In the genomic region with DNA sequence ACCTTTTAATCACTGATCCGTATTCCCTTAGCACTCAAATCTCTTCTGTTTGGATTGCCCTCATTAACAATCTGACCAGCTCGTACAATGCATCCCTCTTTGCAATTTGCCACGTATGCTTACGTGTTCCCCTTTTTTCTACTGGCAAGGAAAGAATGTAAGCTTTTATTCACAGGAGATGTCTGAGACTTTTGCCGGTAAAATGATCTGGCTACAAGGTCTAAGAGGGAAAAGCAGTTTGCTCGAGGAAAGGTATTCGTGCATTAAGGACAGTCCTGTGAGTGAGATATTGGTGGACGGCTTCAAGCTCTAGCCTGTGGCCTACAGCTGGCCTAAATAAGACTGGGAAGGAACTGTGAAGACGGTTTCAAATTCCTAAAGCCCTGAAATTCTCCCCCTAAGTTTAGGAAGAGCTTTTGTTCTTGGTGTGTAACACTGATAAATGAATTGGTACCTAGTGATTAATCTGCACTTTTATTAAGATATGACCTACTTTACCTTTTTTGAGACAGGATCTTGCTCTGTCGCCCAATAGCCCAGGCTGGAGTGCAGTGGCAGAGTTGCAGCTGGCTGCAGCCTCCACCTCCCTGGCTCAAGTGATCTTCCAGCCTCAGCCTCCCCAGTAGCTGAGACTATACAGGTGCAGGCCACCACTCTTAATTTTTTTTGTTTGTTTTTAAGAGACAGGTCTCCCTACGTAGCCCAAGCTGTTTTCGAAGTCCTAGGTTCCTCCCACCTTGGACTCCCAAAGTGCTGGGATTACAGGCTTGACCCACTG, we compare ENCODE assay signal across 1 cellular context.
TF ChIP-seq lines count a peak whose summit lies in the region.

No MANE protein-coding gene starts in this region.

TF ChIP-seq in K562, 482 proteins besides CTCF, POLR2A, EP300 and RAD21 (continues in another document):
- TF ChIP-seq HLTF (IDR thresholded peaks at IDR 0.05) = no peak
- peak; percentile 82; the same call in 1 of the 2 replicates for TF ChIP-seq DNMT1 (IDR thresholded peaks at IDR 0.05)
- TF ChIP-seq ARNT (IDR thresholded peaks at IDR 0.05) = peak in 1 of 2 experiments; percentile 27; a peak in 1 of 4 replicates
- TF ChIP-seq, protein P1, sequence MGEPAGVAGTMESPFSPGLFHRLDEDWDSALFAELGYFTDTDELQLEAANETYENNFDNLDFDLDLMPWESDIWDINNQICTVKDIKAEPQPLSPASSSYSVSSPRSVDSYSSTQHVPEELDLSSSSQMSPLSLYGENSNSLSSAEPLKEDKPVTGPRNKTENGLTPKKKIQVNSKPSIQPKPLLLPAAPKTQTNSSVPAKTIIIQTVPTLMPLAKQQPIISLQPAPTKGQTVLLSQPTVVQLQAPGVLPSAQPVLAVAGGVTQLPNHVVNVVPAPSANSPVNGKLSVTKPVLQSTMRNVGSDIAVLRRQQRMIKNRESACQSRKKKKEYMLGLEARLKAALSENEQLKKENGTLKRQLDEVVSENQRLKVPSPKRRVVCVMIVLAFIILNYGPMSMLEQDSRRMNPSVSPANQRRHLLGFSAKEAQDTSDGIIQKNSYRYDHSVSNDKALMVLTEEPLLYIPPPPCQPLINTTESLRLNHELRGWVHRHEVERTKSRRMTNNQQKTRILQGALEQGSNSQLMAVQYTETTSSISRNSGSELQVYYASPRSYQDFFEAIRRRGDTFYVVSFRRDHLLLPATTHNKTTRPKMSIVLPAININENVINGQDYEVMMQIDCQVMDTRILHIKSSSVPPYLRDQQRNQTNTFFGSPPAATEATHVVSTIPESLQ (CRISPR knock-in tag; IDR thresholded peaks at IDR 0.05) = peak; percentile 92; the same call in 1 of the 2 replicates
- TF ChIP-seq RBM39 (optimal IDR thresholded peaks at IDR 0.05; ENCODE audit: low read depth, low read length) = no peak
- no peak for TF ChIP-seq ZC3H11A (IDR thresholded peaks at IDR 0.05; ENCODE audit: low read depth, low read length)
- 0 out of 4 replicates have a peak, but pooled peaks of 1 of the 2 experiments have one; percentile 5 for TF ChIP-seq TRIM24 (IDR thresholded peaks at IDR 0.05)
- 0 out of 2 replicates have a peak, but pooled peaks have one; percentile 4 for TF ChIP-seq OTX1 (CRISPR knock-in tag; IDR thresholded peaks at IDR 0.05)
- TF ChIP-seq, protein P2, sequence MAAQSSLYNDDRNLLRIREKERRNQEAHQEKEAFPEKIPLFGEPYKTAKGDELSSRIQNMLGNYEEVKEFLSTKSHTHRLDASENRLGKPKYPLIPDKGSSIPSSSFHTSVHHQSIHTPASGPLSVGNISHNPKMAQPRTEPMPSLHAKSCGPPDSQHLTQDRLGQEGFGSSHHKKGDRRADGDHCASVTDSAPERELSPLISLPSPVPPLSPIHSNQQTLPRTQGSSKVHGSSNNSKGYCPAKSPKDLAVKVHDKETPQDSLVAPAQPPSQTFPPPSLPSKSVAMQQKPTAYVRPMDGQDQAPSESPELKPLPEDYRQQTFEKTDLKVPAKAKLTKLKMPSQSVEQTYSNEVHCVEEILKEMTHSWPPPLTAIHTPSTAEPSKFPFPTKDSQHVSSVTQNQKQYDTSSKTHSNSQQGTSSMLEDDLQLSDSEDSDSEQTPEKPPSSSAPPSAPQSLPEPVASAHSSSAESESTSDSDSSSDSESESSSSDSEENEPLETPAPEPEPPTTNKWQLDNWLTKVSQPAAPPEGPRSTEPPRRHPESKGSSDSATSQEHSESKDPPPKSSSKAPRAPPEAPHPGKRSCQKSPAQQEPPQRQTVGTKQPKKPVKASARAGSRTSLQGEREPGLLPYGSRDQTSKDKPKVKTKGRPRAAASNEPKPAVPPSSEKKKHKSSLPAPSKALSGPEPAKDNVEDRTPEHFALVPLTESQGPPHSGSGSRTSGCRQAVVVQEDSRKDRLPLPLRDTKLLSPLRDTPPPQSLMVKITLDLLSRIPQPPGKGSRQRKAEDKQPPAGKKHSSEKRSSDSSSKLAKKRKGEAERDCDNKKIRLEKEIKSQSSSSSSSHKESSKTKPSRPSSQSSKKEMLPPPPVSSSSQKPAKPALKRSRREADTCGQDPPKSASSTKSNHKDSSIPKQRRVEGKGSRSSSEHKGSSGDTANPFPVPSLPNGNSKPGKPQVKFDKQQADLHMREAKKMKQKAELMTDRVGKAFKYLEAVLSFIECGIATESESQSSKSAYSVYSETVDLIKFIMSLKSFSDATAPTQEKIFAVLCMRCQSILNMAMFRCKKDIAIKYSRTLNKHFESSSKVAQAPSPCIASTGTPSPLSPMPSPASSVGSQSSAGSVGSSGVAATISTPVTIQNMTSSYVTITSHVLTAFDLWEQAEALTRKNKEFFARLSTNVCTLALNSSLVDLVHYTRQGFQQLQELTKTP (IDR thresholded peaks at IDR 0.05; ENCODE audit: low read depth in 1 of 2, partially characterized antibody in 2 of 2) = peak; percentile 19 to 20
- peak; percentile 87 for TF ChIP-seq NR1H2 (CRISPR knock-in tag; IDR thresholded peaks at IDR 0.05)
- TF ChIP-seq, protein P3, sequence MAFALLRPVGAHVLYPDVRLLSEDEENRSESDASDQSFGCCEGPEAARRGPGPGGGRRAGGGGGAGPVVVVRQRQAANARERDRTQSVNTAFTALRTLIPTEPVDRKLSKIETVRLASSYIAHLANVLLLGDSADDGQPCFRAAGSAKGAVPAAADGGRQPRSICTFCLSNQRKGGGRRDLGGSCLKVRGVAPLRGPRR (CRISPR knock-in tag; IDR thresholded peaks at IDR 0.05) = no peak
- TF ChIP-seq, protein P4, sequence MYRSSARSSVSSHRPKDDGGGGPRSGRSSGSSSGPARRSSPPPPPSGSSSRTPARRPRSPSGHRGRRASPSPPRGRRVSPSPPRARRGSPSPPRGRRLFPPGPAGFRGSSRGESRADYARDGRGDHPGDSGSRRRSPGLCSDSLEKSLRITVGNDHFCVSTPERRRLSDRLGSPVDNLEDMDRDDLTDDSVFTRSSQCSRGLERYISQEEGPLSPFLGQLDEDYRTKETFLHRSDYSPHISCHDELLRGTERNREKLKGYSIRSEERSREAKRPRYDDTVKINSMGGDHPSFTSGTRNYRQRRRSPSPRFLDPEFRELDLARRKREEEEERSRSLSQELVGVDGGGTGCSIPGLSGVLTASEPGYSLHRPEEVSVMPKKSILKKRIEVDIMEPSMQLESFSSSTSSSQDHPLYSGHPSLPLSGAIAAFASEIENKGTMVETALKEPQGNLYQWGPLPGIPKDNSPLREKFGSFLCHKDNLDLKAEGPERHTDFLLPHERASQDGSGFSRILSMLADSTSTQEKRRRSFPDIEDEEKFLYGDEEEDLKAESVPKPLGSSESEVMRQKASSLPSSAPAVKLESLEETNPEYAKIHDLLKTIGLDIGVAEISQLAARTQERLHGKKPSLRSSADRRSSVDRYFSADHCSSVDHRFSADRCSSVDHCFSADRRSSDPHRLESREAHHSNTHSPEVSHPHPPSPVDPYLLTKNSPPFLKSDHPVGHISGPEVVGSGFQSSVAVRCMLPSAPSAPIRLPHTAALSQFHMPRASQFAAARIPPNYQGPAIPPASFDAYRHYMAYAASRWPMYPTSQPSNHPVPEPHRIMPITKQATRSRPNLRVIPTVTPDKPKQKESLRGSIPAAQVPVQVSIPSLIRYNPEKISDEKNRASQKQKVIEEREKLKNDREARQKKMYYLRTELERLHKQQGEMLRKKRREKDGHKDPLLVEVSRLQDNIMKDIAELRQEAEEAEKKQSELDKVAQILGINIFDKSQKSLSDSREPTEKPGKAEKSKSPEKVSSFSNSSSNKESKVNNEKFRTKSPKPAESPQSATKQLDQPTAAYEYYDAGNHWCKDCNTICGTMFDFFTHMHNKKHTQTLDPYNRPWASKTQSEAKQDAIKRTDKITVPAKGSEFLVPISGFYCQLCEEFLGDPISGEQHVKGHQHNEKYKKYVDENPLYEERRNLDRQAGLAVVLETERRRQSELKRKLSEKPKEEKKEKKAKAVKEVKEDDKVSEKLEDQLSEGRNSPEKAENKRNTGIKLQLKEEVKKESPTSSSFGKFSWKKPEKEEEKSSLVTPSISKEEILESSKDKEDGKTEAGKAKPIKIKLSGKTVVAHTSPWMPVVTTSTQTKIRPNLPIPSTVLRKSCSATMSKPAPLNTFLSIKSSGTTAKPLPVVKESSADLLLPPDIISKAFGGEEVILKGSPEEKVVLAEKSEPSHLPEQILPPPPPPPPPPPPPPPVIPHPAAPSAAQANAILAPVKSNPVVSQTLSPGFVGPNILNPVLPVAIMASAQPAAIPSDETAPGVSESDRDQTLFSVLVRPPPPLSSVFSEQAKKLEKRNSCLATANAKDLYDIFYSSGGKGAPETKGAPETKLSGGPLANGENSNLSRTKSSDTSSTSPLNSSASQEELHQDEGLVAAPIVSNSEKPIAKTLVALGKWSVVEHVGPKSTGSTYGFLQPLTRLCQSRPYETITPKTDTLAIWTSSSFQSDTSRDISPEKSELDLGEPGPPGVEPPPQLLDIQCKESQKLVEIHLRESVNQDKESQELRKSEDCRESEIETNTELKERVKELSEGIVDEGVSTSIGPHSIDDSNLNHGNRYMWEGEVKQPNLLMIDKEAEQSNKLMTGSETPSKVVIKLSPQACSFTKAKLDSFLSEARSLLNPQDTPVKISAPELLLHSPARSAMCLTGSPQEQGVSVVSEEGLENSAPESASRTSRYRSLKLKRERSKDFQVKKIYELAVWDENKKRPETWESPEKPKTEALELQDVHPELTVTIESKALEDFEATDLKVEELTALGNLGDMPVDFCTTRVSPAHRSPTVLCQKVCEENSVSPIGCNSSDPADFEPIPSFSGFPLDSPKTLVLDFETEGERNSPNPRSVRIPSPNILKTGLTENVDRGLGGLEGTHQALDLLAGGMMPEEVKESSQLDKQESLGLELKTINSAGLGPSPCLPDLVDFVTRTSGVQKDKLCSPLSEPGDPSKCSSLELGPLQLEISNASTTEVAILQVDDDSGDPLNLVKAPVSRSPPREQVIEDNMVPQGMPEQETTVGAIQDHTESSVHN (IDR thresholded peaks at IDR 0.05; ENCODE audit: borderline replicate concordance in 1 of 2, low read depth in 1 of 2) = peak in 1 of 2 experiments; percentile 58; a peak in 1 of 4 replicates
- no peak for TF ChIP-seq MCM3 (IDR thresholded peaks at IDR 0.05)
- TF ChIP-seq, protein P5, sequence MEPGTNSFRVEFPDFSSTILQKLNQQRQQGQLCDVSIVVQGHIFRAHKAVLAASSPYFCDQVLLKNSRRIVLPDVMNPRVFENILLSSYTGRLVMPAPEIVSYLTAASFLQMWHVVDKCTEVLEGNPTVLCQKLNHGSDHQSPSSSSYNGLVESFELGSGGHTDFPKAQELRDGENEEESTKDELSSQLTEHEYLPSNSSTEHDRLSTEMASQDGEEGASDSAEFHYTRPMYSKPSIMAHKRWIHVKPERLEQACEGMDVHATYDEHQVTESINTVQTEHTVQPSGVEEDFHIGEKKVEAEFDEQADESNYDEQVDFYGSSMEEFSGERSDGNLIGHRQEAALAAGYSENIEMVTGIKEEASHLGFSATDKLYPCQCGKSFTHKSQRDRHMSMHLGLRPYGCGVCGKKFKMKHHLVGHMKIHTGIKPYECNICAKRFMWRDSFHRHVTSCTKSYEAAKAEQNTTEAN (CRISPR knock-in tag; IDR thresholded peaks at IDR 0.05) = no peak
- no peak for TF ChIP-seq CBX1 (IDR thresholded peaks at IDR 0.05; ENCODE audit: low read depth)
- TF ChIP-seq HDAC2 (IDR thresholded peaks at IDR 0.05) = 0 out of 2 replicates have a peak, but pooled peaks have one; percentile 13
- 0 out of 2 replicates have a peak, but pooled peaks have one; percentile 2 for TF ChIP-seq ZNF589 (CRISPR knock-in tag; IDR thresholded peaks at IDR 0.05; ENCODE audit: low read depth)
- no peak for TF ChIP-seq PHB (CRISPR knock-in tag; IDR thresholded peaks at IDR 0.05)
- TF ChIP-seq, protein P6, sequence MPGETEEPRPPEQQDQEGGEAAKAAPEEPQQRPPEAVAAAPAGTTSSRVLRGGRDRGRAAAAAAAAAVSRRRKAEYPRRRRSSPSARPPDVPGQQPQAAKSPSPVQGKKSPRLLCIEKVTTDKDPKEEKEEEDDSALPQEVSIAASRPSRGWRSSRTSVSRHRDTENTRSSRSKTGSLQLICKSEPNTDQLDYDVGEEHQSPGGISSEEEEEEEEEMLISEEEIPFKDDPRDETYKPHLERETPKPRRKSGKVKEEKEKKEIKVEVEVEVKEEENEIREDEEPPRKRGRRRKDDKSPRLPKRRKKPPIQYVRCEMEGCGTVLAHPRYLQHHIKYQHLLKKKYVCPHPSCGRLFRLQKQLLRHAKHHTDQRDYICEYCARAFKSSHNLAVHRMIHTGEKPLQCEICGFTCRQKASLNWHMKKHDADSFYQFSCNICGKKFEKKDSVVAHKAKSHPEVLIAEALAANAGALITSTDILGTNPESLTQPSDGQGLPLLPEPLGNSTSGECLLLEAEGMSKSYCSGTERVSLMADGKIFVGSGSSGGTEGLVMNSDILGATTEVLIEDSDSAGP (CRISPR knock-in tag; IDR thresholded peaks at IDR 0.05) = no peak
- TF ChIP-seq, protein P7, sequence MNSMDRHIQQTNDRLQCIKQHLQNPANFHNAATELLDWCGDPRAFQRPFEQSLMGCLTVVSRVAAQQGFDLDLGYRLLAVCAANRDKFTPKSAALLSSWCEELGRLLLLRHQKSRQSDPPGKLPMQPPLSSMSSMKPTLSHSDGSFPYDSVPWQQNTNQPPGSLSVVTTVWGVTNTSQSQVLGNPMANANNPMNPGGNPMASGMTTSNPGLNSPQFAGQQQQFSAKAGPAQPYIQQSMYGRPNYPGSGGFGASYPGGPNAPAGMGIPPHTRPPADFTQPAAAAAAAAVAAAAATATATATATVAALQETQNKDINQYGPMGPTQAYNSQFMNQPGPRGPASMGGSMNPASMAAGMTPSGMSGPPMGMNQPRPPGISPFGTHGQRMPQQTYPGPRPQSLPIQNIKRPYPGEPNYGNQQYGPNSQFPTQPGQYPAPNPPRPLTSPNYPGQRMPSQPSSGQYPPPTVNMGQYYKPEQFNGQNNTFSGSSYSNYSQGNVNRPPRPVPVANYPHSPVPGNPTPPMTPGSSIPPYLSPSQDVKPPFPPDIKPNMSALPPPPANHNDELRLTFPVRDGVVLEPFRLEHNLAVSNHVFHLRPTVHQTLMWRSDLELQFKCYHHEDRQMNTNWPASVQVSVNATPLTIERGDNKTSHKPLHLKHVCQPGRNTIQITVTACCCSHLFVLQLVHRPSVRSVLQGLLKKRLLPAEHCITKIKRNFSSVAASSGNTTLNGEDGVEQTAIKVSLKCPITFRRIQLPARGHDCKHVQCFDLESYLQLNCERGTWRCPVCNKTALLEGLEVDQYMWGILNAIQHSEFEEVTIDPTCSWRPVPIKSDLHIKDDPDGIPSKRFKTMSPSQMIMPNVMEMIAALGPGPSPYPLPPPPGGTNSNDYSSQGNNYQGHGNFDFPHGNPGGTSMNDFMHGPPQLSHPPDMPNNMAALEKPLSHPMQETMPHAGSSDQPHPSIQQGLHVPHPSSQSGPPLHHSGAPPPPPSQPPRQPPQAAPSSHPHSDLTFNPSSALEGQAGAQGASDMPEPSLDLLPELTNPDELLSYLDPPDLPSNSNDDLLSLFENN (IDR thresholded peaks at IDR 0.05; ENCODE audit: low read depth in 2 of 2, low read length in 2 of 2) = no peak
- TF ChIP-seq ZC3H4 (CRISPR knock-in tag; IDR thresholded peaks at IDR 0.05; ENCODE audit: borderline replicate concordance) = peak; percentile 50; the same call in 1 of the 2 replicates
- TF ChIP-seq, protein P8, sequence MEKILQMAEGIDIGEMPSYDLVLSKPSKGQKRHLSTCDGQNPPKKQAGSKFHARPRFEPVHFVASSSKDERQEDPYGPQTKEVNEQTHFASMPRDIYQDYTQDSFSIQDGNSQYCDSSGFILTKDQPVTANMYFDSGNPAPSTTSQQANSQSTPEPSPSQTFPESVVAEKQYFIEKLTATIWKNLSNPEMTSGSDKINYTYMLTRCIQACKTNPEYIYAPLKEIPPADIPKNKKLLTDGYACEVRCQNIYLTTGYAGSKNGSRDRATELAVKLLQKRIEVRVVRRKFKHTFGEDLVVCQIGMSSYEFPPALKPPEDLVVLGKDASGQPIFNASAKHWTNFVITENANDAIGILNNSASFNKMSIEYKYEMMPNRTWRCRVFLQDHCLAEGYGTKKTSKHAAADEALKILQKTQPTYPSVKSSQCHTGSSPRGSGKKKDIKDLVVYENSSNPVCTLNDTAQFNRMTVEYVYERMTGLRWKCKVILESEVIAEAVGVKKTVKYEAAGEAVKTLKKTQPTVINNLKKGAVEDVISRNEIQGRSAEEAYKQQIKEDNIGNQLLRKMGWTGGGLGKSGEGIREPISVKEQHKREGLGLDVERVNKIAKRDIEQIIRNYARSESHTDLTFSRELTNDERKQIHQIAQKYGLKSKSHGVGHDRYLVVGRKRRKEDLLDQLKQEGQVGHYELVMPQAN (IDR thresholded peaks at IDR 0.05; ENCODE audit: borderline replicate concordance) = peak; percentile 9; the same call in 1 of the 2 replicates
- no peak for TF ChIP-seq ZNF232 (CRISPR knock-in tag; IDR thresholded peaks at IDR 0.05)
